In the genomic region with DNA sequence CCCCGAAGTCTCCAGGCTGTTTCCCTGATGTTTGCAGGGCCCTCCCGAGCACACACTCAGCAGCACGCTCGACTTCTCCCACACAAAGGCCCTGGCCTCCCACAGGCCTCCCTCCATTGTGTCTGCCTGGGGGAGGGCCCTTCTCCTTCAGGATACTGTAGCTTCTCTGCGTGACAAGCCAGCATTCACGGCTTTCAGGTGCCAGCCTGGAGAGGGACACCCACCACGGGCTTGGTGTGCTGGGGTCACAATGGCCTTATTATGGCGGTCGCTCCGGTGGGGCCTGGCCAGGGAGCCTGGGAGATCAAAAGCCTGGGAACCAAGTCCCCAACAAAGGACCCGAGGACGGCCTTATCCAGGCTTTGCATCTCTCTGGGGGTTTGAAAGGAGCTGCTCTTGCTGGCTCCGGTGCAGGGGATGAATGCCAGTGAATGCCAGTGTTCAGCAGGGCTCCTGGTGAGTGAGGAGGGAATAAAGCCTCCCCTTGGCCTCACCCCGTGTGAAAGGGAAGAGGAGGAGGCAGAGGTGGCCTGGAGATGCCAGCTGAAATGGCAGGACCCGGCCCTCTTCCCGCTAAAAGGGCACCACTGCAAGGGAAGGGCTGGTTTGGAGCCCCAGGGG, we compare ENCODE assay signal across 12 cellular contexts. TPM values are rescaled to one million over a fixed set of nuclear protein-coding genes. Genes with fewer than 3 reads are reported as not detected.
DNase-seq lines count a peak whose midpoint lies in the region; ATAC-seq and TF ChIP-seq lines count a peak whose summit lies in the region.
"Had no signal": no experiment of that assay in that cellular context is flagged by ENCODE, and none has a peak within 500 bp of the region (broad histone marks: within the 10 kb centered on the region; RNA-seq: fewer than 3 reads in every experiment).

No MANE protein-coding gene starts in this region.

- H3K27ac Mint-ChIP-seq in activated naive CD4-positive, alpha-beta T cell treated with anti-CD3 and anti-CD28 coated beads, Interleukin-2, amount 50 U/mL, for 72 hours, result peak overlapping the region in 1 of 2 donors; percentile 89
- H3K27ac Mint-ChIP-seq: activated B cell treated with CpG ODN at 0.5 μM for 24 hours had no signal

- peak overlapping the region; percentile 15 to 76 (median 70); a peak in 19 of 22 replicates for H3K27ac ChIP-seq in BLaER1 treated with 17β-estradiol and CSF1 and Interleukin-3, amounts not matched to agents 10 nM and 100 nM
- H3K27ac ChIP-seq in epithelial cell of prostate (peak overlapping the region; percentile 67), osteoblast (ENCODE audit: low read depth, low read length) (peak overlapping the region; percentile 83)

- no peak for TF ChIP-seq CTCF in osteoblast (IDR thresholded peaks at IDR 0.05; ENCODE audit: extremely low read depth, low read depth, low read length)

- no peaks in the 10 kb centered on the region for H3K79me2 ChIP-seq in osteoblast (ENCODE audit: insufficient read depth, low read length)

- no peaks in the 10 kb centered on the region for H3K9me3 Mint-ChIP-seq in activated naive CD4-positive, alpha-beta T cell treated with anti-CD3 and anti-CD28 coated beads, Interleukin-2, amount 50 U/mL, for 72 hours
- H3K9me3 Mint-ChIP-seq: activated B cell treated with CpG ODN at 0.5 μM for 24 hours; naive thymus-derived CD4-positive, alpha-beta T cell had no signal

- H4K20me1 ChIP-seq in BLaER1 treated with 17β-estradiol and CSF1 and Interleukin-3, amounts not matched to agents 10 nM and 100 nM, result peaks cover 0 to 4% (median 0%) of the 10 kb centered on the region in 11 experiments; a peak in 2 of 22 replicates
- H4K20me1 ChIP-seq in osteoblast (ENCODE audit: insufficient read depth, low read length), result no peaks in the 10 kb centered on the region

- no peaks in the 10 kb centered on the region for H3K27me3 ChIP-seq in BLaER1 treated with 17β-estradiol and CSF1 and Interleukin-3, amounts not matched to agents 10 nM and 100 nM
- H3K27me3 ChIP-seq in osteoblast (ENCODE audit: insufficient read depth, low read length), result no peaks in the 10 kb centered on the region

- H3K4me3 ChIP-seq in BLaER1 treated with 17β-estradiol and CSF1 and Interleukin-3, amounts not matched to agents 10 nM and 100 nM, result peak overlapping the region in 2 of 10 experiments; percentile 5 to 32; a peak in 1 of 20 replicates
- H3K4me3 ChIP-seq in osteoblast (ENCODE audit: insufficient read depth, low read length), result no peak overlapping the region

- peaks cover 0 to 8% (median 3%) of the 10 kb centered on the region in 11 experiments; a peak in 6 of 22 replicates for H3K36me3 ChIP-seq in BLaER1 treated with 17β-estradiol and CSF1 and Interleukin-3, amounts not matched to agents 10 nM and 100 nM
- H3K36me3 ChIP-seq in osteoblast (ENCODE audit: insufficient read depth, low read length), result peaks cover 6% of the 10 kb centered on the region

- H3K4me2 ChIP-seq in BLaER1 treated with 17β-estradiol and CSF1 and Interleukin-3, amounts not matched to agents 10 nM and 100 nM, result peak overlapping the region; percentile 67 to 92 (median 87)
- H3K4me2 ChIP-seq in osteoblast (ENCODE audit: insufficient read depth, low read length), result peak overlapping the region; percentile 31

- peak overlapping the region; percentile 25 for H2AFZ ChIP-seq in osteoblast (ENCODE audit: low read length)

- peaks cover 2 to 6% of the 10 kb centered on the region in 2 donors for H3K36me3 Mint-ChIP-seq in activated naive CD4-positive, alpha-beta T cell treated with anti-CD3 and anti-CD28 coated beads, Interleukin-2, amount 50 U/mL, for 72 hours

- DNase-seq in NCI-H345 treated with DMSO at 0.1 percent for 48 hours (lab: John Stamatoyannopoulos, UW; ENCODE audit: unreplicated experiment) (peak; percentile 90), epithelial cell of prostate (ENCODE audit: low read depth, low spot score) (no peak), osteoblast (ENCODE audit: insufficient read length, low spot score, missing footprints) (peak; percentile 92), posterior vena cava (ENCODE audit: low spot score) (no peak)
- DNase-seq in activated naive CD4-positive, alpha-beta T cell treated with anti-CD3 and anti-CD28 coated beads, Interleukin-2, amount 50 U/mL, for 72 hours (ENCODE audit: low spot score in 2 of 2), result no peak
- no peak for DNase-seq in effector CD4-positive, alpha-beta T cell
- DNase-seq: activated B cell treated with CpG ODN at 0.5 μM for 24 hours; cerebellar nuclear complex; Karpas-422; naive thymus-derived CD4-positive, alpha-beta T cell had no signal

- intact Hi-C loops in posterior vena cava (cut with DNase I), result no loop called here

- H3K4me1 ChIP-seq in BLaER1 treated with 17β-estradiol and CSF1 and Interleukin-3, amounts not matched to agents 10 nM and 100 nM, result peaks cover 69 to 85% (median 83%) of the 10 kb centered on the region in 10 experiments
- H3K4me1 ChIP-seq in osteoblast (ENCODE audit: insufficient read depth, low read length), result peaks cover 58% of the 10 kb centered on the region

- ATAC-seq in activated naive CD4-positive, alpha-beta T cell treated with anti-CD3 and anti-CD28 coated beads, Interleukin-2, amount 50 U/mL, for 72 hours, result no peak
- no peak for ATAC-seq in GM18861 (IDR thresholded peaks at IDR 0.05; ENCODE audit: unreplicated experiment)
- ATAC-seq: naive thymus-derived CD4-positive, alpha-beta T cell had no signal

- H3K9me3 ChIP-seq in BLaER1 treated with 17β-estradiol and CSF1 and Interleukin-3, amounts not matched to agents 10 nM and 100 nM (replicated peaks in 1 of 11), result no peaks in the 10 kb centered on the region
- H3K9me3 ChIP-seq in osteoblast (ENCODE audit: low read depth, low read length), result no peaks in the 10 kb centered on the region

- peak overlapping the region; percentile 40 to 71 (median 66); a peak in 21 of 22 replicates for H3K9ac ChIP-seq in BLaER1 treated with 17β-estradiol and CSF1 and Interleukin-3, amounts not matched to agents 10 nM and 100 nM

RNA-seq across cellular contexts. Expression of gene TRAF6, which starts 55.0 kb away (rescaled TPM):
- total RNA-seq in osteoblast (11.6 and 12.1 TPM in 2 replicates), posterior vena cava (10 to 100 TPM; 13.9 to 16.0 TPM)
- 1 to 10 TPM; 6.6 to 9.8 TPM for total RNA-seq in activated naive CD4-positive, alpha-beta T cell treated with anti-CD3 and anti-CD28 coated beads, Interleukin-2, amount 50 U/mL, for 72 hours

Comparison
In these comparisons a context has a peak if more than half of its experiments do, and no peak if none do; other contexts are left out.
1. DNase-seq: peak in NCI-H345 treated with DMSO at 0.1 percent for 48 hours (single experiment) and osteoblast (single experiment); none in epithelial cell of prostate (single experiment), posterior vena cava (single experiment), activated naive CD4-positive, alpha-beta T cell treated with anti-CD3 and anti-CD28 coated beads, Interleukin-2, amount 50 U/mL, for 72 hours (0 of 2) and effector CD4-positive, alpha-beta T cell (single experiment).
2. Peak in every context shown above with its lines, with median percentiles within 50 percentile points of each other: H3K27ac ChIP-seq.